35 cellular contexts compared by ENCODE assay signal in genomic region chr19:8897106-8897505, GRCh38.
"Had no signal": no experiment of that assay in that cellular context is flagged by ENCODE, and none has a peak within 500 bp of the region (broad histone marks: within the 10 kb centered on the region; RNA-seq: fewer than 3 reads in every experiment).

No MANE protein-coding gene starts in this region.

- H3K27me3 Mint-ChIP-seq: activated CD4-positive, alpha-beta memory T cell treated with anti-CD3 and anti-CD28 coated beads, Interleukin-2, amount 10 ng/mL, durations not matched to agents 7 days and 5 days; activated CD4-positive, alpha-beta T cell treated with anti-CD3 and anti-CD28 coated beads, Interleukin-2, amount 10 ng/mL, durations not matched to agents 24 days and 14 days; activated CD8-positive, alpha-beta memory T cell treated with anti-CD3 and anti-CD28 coated beads, Interleukin-2, amount 10 ng/mL, durations not matched to agents 7 days and 5 days; activated naive CD4-positive, alpha-beta T cell treated with anti-CD3 and anti-CD28 coated beads, Interleukin-2, amount 10 ng/mL, durations not matched to agents 7 days and 5 days; activated naive CD4-positive, alpha-beta T cell treated with anti-CD3 and anti-CD28 coated beads, Interleukin-2, amount 50 U/mL, for 24 hours; activated naive CD8-positive, alpha-beta T cell; activated naive CD8-positive, alpha-beta T cell treated with anti-CD3 and anti-CD28 coated beads, Interleukin-2, amount 10 ng/mL, durations not matched to agents 7 days and 5 days; activated naive CD8-positive, alpha-beta T cell treated with anti-CD3 and anti-CD28 coated beads, Interleukin-2, amount 50 U/mL, for 24 hours; T-cell had no signal

- DNase-seq: activated CD4-positive, alpha-beta memory T cell treated with anti-CD3 and anti-CD28 coated beads, Interleukin-2, amount 10 ng/mL, durations not matched to agents 7 days and 5 days; activated CD4-positive, alpha-beta T cell treated with anti-CD3 and anti-CD28 coated beads for 1 hour; activated CD4-positive, alpha-beta T cell treated with anti-CD3 and anti-CD28 coated beads for 4 hours; activated CD4-positive, alpha-beta T cell treated with anti-CD3 and anti-CD28 coated beads, Interleukin-2, amount 10 ng/mL, durations not matched to agents 24 days and 14 days; activated CD4-positive, alpha-beta T cell treated with anti-CD3 and anti-CD28 coated beads, Interleukin-2, amount 50 U/mL, for 1 hour; activated CD4-positive, alpha-beta T cell treated with anti-CD3 and anti-CD28 coated beads, Interleukin-2, amount 50 U/mL, for 4 hours; activated CD4-positive, CD25-positive, alpha-beta regulatory T cell; activated CD8-positive, alpha-beta memory T cell treated with anti-CD3 and anti-CD28 coated beads for 24 hours; activated CD8-positive, alpha-beta memory T cell treated with anti-CD3 and anti-CD28 coated beads, Interleukin-2, amount 10 ng/mL, durations not matched to agents 7 days and 5 days; activated CD8-positive, alpha-beta memory T cell treated with anti-CD3 and anti-CD28 coated beads, Interleukin-2, amount 50 U/mL, for 48 hours; activated CD8-positive, alpha-beta T cell treated with anti-CD3 and anti-CD28 coated beads, Interleukin-2, amount 10 ng/mL, durations not matched to agents 7 days and 5 days; activated effector memory CD4-positive, alpha-beta T cell treated with Interleukin-2 at 50 U/mL for 16 hours; activated gamma-delta T cell; activated naive CD4-positive, alpha-beta T cell treated with anti-CD3 and anti-CD28 coated beads, Interleukin-2, amount 10 ng/mL, durations not matched to agents 7 days and 5 days; activated naive CD4-positive, alpha-beta T cell treated with Interleukin-2 at 50 U/mL for 16 hours; activated naive CD8-positive, alpha-beta T cell treated with anti-CD3 and anti-CD28 coated beads, Interleukin-2, amount 10 ng/mL, durations not matched to agents 7 days and 5 days; activated naive CD8-positive, alpha-beta T cell treated with anti-CD3 and anti-CD28 coated beads, Interleukin-2, amount 50 U/mL, for 24 hours; activated T-cell treated with anti-CD3 and anti-CD28 coated beads, Interleukin-2, amount 50 U/mL, for 24 hours; activated T-cell treated with anti-CD3 and anti-CD28 coated beads, Interleukin-2, amount 50 U/mL, for 48 hours; amygdala; anterior cingulate cortex; central memory CD4-positive, alpha-beta T cell; SW 1271; T-cell; T-helper 2 cell; T-helper 9 cell; WERI-Rb-1 had no signal

- H3K4me3 Mint-ChIP-seq: activated CD4-positive, alpha-beta memory T cell treated with anti-CD3 and anti-CD28 coated beads, Interleukin-2, amount 10 ng/mL, durations not matched to agents 7 days and 5 days; activated CD4-positive, alpha-beta T cell treated with anti-CD3 and anti-CD28 coated beads, Interleukin-2, amount 10 ng/mL, durations not matched to agents 24 days and 14 days; activated CD8-positive, alpha-beta memory T cell treated with anti-CD3 and anti-CD28 coated beads, Interleukin-2, amount 10 ng/mL, durations not matched to agents 7 days and 5 days; activated CD8-positive, alpha-beta T cell treated with anti-CD3 and anti-CD28 coated beads, Interleukin-2, amount 10 ng/mL, durations not matched to agents 7 days and 5 days; activated naive CD4-positive, alpha-beta T cell treated with anti-CD3 and anti-CD28 coated beads, Interleukin-2, amount 10 ng/mL, durations not matched to agents 7 days and 5 days; activated naive CD4-positive, alpha-beta T cell treated with anti-CD3 and anti-CD28 coated beads, Interleukin-2, amount 50 U/mL, for 24 hours; activated naive CD8-positive, alpha-beta T cell; activated naive CD8-positive, alpha-beta T cell treated with anti-CD3 and anti-CD28 coated beads, Interleukin-2, amount 10 ng/mL, durations not matched to agents 7 days and 5 days; activated naive CD8-positive, alpha-beta T cell treated with anti-CD3 and anti-CD28 coated beads, Interleukin-2, amount 50 U/mL, for 24 hours; activated T-cell treated with anti-CD3 and anti-CD28 coated beads, Interleukin-2, amount 50 U/mL, for 24 hours; brain; T-cell; T-helper 2 cell treated with Interferon-gamma antibody and Interleukin-4, amounts not matched to agents 5 μg/mL and 100 μg/mL, for 36 hours; WTC11 had no signal

- H3K36me3 Mint-ChIP-seq: activated CD8-positive, alpha-beta memory T cell treated with anti-CD3 and anti-CD28 coated beads, Interleukin-2, amount 10 ng/mL, durations not matched to agents 7 days and 5 days; activated naive CD4-positive, alpha-beta T cell treated with anti-CD3 and anti-CD28 coated beads, Interleukin-2, amount 10 ng/mL, durations not matched to agents 7 days and 5 days; activated naive CD4-positive, alpha-beta T cell treated with anti-CD3 and anti-CD28 coated beads, Interleukin-2, amount 50 U/mL, for 24 hours; activated naive CD8-positive, alpha-beta T cell; activated naive CD8-positive, alpha-beta T cell treated with anti-CD3 and anti-CD28 coated beads, Interleukin-2, amount 10 ng/mL, durations not matched to agents 7 days and 5 days; brain; T-cell; WTC11 had no signal

- H3K4me3 ChIP-seq: ascending aorta had no signal

- H3K27me3 ChIP-seq: ascending aorta had no signal

- H3K27ac ChIP-seq: ascending aorta, WERI-Rb-1 had no signal

- H3K4me1 ChIP-seq: ascending aorta had no signal

- ATAC-seq: activated CD4-positive, CD25-positive, alpha-beta regulatory T cell treated with anti-CD3 and anti-CD28 coated beads, Interleukin-2, amount 50 U/mL, for 24 hours; activated CD8-positive, alpha-beta memory T cell treated with anti-CD3 and anti-CD28 coated beads, Interleukin-2, amount 10 ng/mL, durations not matched to agents 7 days and 5 days; activated CD8-positive, alpha-beta T cell treated with anti-CD3 and anti-CD28 coated beads, Interleukin-2, amount 10 ng/mL, durations not matched to agents 7 days and 5 days; activated naive CD8-positive, alpha-beta T cell treated with anti-CD3 and anti-CD28 coated beads, Interleukin-2, amount 50 U/mL, for 24 hours; T-cell; WTC11 had no signal

- H3K36me3 ChIP-seq: ascending aorta, WERI-Rb-1 had no signal

- H3K4me1 Mint-ChIP-seq: activated CD4-positive, alpha-beta memory T cell treated with anti-CD3 and anti-CD28 coated beads, Interleukin-2, amount 10 ng/mL, durations not matched to agents 7 days and 5 days; activated CD4-positive, alpha-beta T cell treated with anti-CD3 and anti-CD28 coated beads, Interleukin-2, amount 10 ng/mL, durations not matched to agents 24 days and 14 days; activated naive CD4-positive, alpha-beta T cell treated with anti-CD3 and anti-CD28 coated beads, Interleukin-2, amount 10 ng/mL, durations not matched to agents 7 days and 5 days; activated naive CD4-positive, alpha-beta T cell treated with anti-CD3 and anti-CD28 coated beads, Interleukin-2, amount 50 U/mL, for 24 hours; activated naive CD8-positive, alpha-beta T cell treated with anti-CD3 and anti-CD28 coated beads, Interleukin-2, amount 50 U/mL, for 24 hours; brain; T-cell; WTC11 had no signal

- H3K9me3 Mint-ChIP-seq: activated CD4-positive, alpha-beta T cell treated with anti-CD3 and anti-CD28 coated beads, Interleukin-2, amount 10 ng/mL, durations not matched to agents 24 days and 14 days; activated naive CD4-positive, alpha-beta T cell treated with anti-CD3 and anti-CD28 coated beads, Interleukin-2, amount 10 ng/mL, durations not matched to agents 7 days and 5 days; activated naive CD4-positive, alpha-beta T cell treated with anti-CD3 and anti-CD28 coated beads, Interleukin-2, amount 50 U/mL, for 24 hours; activated naive CD8-positive, alpha-beta T cell treated with anti-CD3 and anti-CD28 coated beads, Interleukin-2, amount 10 ng/mL, durations not matched to agents 7 days and 5 days; activated naive CD8-positive, alpha-beta T cell treated with anti-CD3 and anti-CD28 coated beads, Interleukin-2, amount 50 U/mL, for 24 hours; activated T-cell treated with anti-CD3 and anti-CD28 coated beads, Interleukin-2, amount 50 U/mL, for 24 hours; activated T-helper 2 cell treated with anti-CD3 and anti-CD28 coated beads, Interferon-gamma antibody, Interleukin-2, Interleukin-4, amounts not matched to agents 10 μg/mL and 5 μg/mL and 100 μg/mL, durations not matched to agents 14 hours and 24 hours and 36 hours; T-cell; T-helper 2 cell treated with Interferon-gamma antibody and Interleukin-4, amounts not matched to agents 5 μg/mL and 100 μg/mL, for 36 hours; WTC11 had no signal

- H3K9me3 ChIP-seq: ascending aorta had no signal

- H3K27ac Mint-ChIP-seq: activated CD4-positive, alpha-beta memory T cell treated with anti-CD3 and anti-CD28 coated beads, Interleukin-2, amount 10 ng/mL, durations not matched to agents 7 days and 5 days; activated CD4-positive, alpha-beta T cell treated with anti-CD3 and anti-CD28 coated beads, Interleukin-2, amount 10 ng/mL, durations not matched to agents 24 days and 14 days; activated CD8-positive, alpha-beta memory T cell treated with anti-CD3 and anti-CD28 coated beads, Interleukin-2, amount 10 ng/mL, durations not matched to agents 7 days and 5 days; activated CD8-positive, alpha-beta T cell treated with anti-CD3 and anti-CD28 coated beads, Interleukin-2, amount 10 ng/mL, durations not matched to agents 7 days and 5 days; activated naive CD4-positive, alpha-beta T cell treated with anti-CD3 and anti-CD28 coated beads, Interleukin-2, amount 10 ng/mL, durations not matched to agents 7 days and 5 days; activated naive CD4-positive, alpha-beta T cell treated with anti-CD3 and anti-CD28 coated beads, Interleukin-2, amount 50 U/mL, for 24 hours; activated naive CD8-positive, alpha-beta T cell; activated naive CD8-positive, alpha-beta T cell treated with anti-CD3 and anti-CD28 coated beads, Interleukin-2, amount 10 ng/mL, durations not matched to agents 7 days and 5 days; activated naive CD8-positive, alpha-beta T cell treated with anti-CD3 and anti-CD28 coated beads, Interleukin-2, amount 50 U/mL, for 24 hours; activated T-cell treated with anti-CD3 and anti-CD28 coated beads, Interleukin-2, amount 50 U/mL, for 24 hours; activated T-helper 2 cell treated with anti-CD3 and anti-CD28 coated beads, Interferon-gamma antibody, Interleukin-2, Interleukin-4, amounts not matched to agents 10 μg/mL and 5 μg/mL and 100 μg/mL, durations not matched to agents 14 hours and 24 hours and 36 hours; brain; T-cell; T-helper 2 cell treated with Interferon-gamma antibody and Interleukin-4, amounts not matched to agents 5 μg/mL and 100 μg/mL, for 36 hours; WTC11 had no signal
